In the genomic region with DNA sequence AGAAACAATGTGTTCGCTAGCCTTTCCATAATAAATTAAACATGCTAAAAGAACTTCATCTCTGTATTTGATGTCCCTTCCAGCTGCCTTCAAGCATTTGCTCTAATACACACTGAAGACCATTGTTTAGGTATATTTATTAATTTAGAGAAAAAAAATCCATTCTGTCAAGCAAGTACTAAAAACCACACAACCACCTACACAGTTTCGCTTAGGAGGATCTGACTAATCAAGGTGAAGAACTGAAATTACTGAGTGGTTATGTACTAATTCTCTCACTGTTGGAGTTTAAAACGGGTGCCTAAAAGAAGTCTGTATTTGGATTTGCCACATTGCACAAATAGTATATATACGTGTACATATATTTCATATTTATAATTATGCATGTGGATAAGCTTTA, we compare ENCODE assay signal across 11 cellular contexts. TPM values are rescaled to one million over a fixed set of nuclear protein-coding genes. Genes with fewer than 3 reads are reported as not detected.
DNase-seq lines count a peak whose midpoint lies in the region; ATAC-seq, FAIRE-seq and TF ChIP-seq lines count a peak whose summit lies in the region.
"Had no signal": no experiment of that assay in that cellular context is flagged by ENCODE, and none has a peak within 500 bp of the region (broad histone marks: within the 10 kb centered on the region; RNA-seq: fewer than 3 reads in every experiment).

No MANE protein-coding gene starts in this region.

- no peak overlapping the region for H3K4me3 Mint-ChIP-seq in immature natural killer cell

- no peaks in the 10 kb centered on the region for H3K9me3 Mint-ChIP-seq in immature natural killer cell

- intact Hi-C loops in left colon (cut with DNase I, micrococcal nuclease), result no loop called here

- TF ChIP-seq POLR2A in GM12891 (IDR thresholded peaks at IDR 0.05; ENCODE audit: low read depth, low read length), result no peak

- ATAC-seq in GM18909 (IDR thresholded peaks at IDR 0.05; ENCODE audit: poor library complexity, unreplicated experiment) (peak; percentile 77), HG02642 (IDR thresholded peaks at IDR 0.05; ENCODE audit: poor library complexity, unreplicated experiment) (peak; percentile 72), HG03520 (IDR thresholded peaks at IDR 0.05; ENCODE audit: unreplicated experiment) (peak; percentile 87), left colon (no peak)

- no peak for DNase-seq in GM12891 (ENCODE audit: insufficient read length, low spot score)
- DNase-seq in mucosa of gallbladder (ENCODE audit: low spot score), result no peak
- no peak for DNase-seq in immature natural killer cell
- DNase-seq in left colon, result no peak
- no peak for DNase-seq in NCI-H226
- DNase-seq: effector CD4-positive, alpha-beta T cell; NCI-H2171 treated with DMSO at 0.1 percent for 48 hours; stimulated activated CD4-positive, alpha-beta T cell treated with anti-CD3 and anti-CD28 coated beads, Interleukin-4, amount 100 ng/mL, for 1 hour had no signal

- peak; percentile 55 for FAIRE-seq in GM12891 (lab: Jason Lieb, UNC)

- no peaks in the 10 kb centered on the region for H3K27me3 Mint-ChIP-seq in immature natural killer cell (ENCODE audit: low read depth in 3 of 3)

- H3K27ac Mint-ChIP-seq in immature natural killer cell, result no peak overlapping the region

- no peaks in the 10 kb centered on the region for H3K36me3 Mint-ChIP-seq in immature natural killer cell

- peaks cover 2 to 11% of the 10 kb centered on the region in 2 donors for H3K4me1 Mint-ChIP-seq in immature natural killer cell

TF ChIP-seq in GM12891, 5 proteins besides CTCF, POLR2A, EP300 and RAD21:
- no peak for TF ChIP-seq PAX5 (IDR thresholded peaks at IDR 0.05; ENCODE audit: insufficient read depth, low read length, severe bottlenecking)
- peak; percentile 87 for TF ChIP-seq SPI1 (IDR thresholded peaks at IDR 0.05; ENCODE audit: low read depth, low read length)

RNA-seq across cellular contexts. Expression of gene GMDS, which starts 58.9 kb away (rescaled TPM):
- 21.1 TPM for polyA plus RNA-seq in GM12891 (2012; ENCODE audit: low read depth, missing spikeins)
- total RNA-seq in mucosa of gallbladder (105 TPM), left colon (100 to 1,000 TPM; 148 to 229 TPM)
- polyA plus RNA-seq in immature natural killer cell, result 10 to 100 TPM; 14.1 to 25.4 (median 22.5) TPM
